In genomic region chr5:131459216-131459615, GRCh38 we compare ENCODE assay signal across 12 cellular contexts.
A peak's percentile ranks its signal among the peaks of the same experiment; 100 is the strongest.
DNase-seq lines count a peak whose midpoint lies in the region; ATAC-seq and TF ChIP-seq lines count a peak whose summit lies in the region.
"Had no signal": no experiment of that assay in that cellular context is flagged by ENCODE, and none has a peak within 500 bp of the region (broad histone marks: within the 10 kb centered on the region; RNA-seq: fewer than 3 reads in every experiment).

No MANE protein-coding gene starts in this region.

- intact Hi-C loops in CD4-positive, alpha-beta T cell (cut with DNase I, micrococcal nuclease) = no loop called here
- intact Hi-C loops in posterior cingulate gyrus (cut with DNase I) = no loop called here

- no peak overlapping the region for H3K27ac ChIP-seq in CD4-positive, alpha-beta T cell (ENCODE audit: low read depth, low read length)
- no peak overlapping the region for H3K27ac ChIP-seq in caudate nucleus (ENCODE audit: low read depth, low read length)
- H3K27ac ChIP-seq: BLaER1 treated with 17β-estradiol and CSF1 and Interleukin-3, amounts not matched to agents 10 nM and 100 nM had no signal

- H3K27me3 ChIP-seq in CD4-positive, alpha-beta T cell (ENCODE audit: control insufficient read depth, insufficient read depth, low read length) = no peaks in the 10 kb centered on the region
- H3K27me3 ChIP-seq: BLaER1 treated with 17β-estradiol and CSF1 and Interleukin-3, amounts not matched to agents 10 nM and 100 nM had no signal

- CTCF ChIA-PET in CD4-positive, alpha-beta T cell (lab: Charles Lee) = no interaction called here

- POLR2A ChIA-PET in CD4-positive, alpha-beta T cell (lab: Charles Lee) = no interaction called here

- no peak overlapping the region for H3K4me3 Mint-ChIP-seq in CD4-positive, alpha-beta T cell
- H3K4me3 Mint-ChIP-seq in effector memory CD8-positive, alpha-beta T cell = no peak overlapping the region
- H3K4me3 Mint-ChIP-seq: B cell had no signal

- no peak for DNase-seq in CD4-positive, alpha-beta T cell
- DNase-seq in amniotic epithelial cell (ENCODE audit: low read depth) (peak; percentile 25), posterior cingulate gyrus (no peak), caudate nucleus (lab: John Stamatoyannopoulos, UW) (no peak)
- DNase-seq in effector memory CD8-positive, alpha-beta T cell = no peak
- DNase-seq: Caco-2, GOT3, H7, IMR-90 had no signal

- H3K27ac Mint-ChIP-seq in CD4-positive, alpha-beta T cell = peak overlapping the region; percentile 26
- peak overlapping the region; percentile 13 to 65 for H3K27ac Mint-ChIP-seq in effector memory CD8-positive, alpha-beta T cell
- H3K27ac Mint-ChIP-seq: B cell had no signal

- H3K4me1 Mint-ChIP-seq in CD4-positive, alpha-beta T cell (ENCODE audit: low read depth) = peaks cover 59% of the 10 kb centered on the region
- peaks cover 5 to 9% of the 10 kb centered on the region in 2 donors for H3K4me1 Mint-ChIP-seq in effector memory CD8-positive, alpha-beta T cell (ENCODE audit: low read depth in 2 of 2)

- H3K36me3 Mint-ChIP-seq in CD4-positive, alpha-beta T cell (ENCODE audit: low read depth) = peaks cover 95% of the 10 kb centered on the region
- H3K36me3 Mint-ChIP-seq in effector memory CD8-positive, alpha-beta T cell (ENCODE audit: insufficient read depth) = peaks cover 43% of the 10 kb centered on the region

- TF ChIP-seq CTCF in CD4-positive, alpha-beta T cell (IDR thresholded peaks at IDR 0.05) = no peak

- H3K9me3 Mint-ChIP-seq in CD4-positive, alpha-beta T cell = no peaks in the 10 kb centered on the region
- no peaks in the 10 kb centered on the region for H3K9me3 Mint-ChIP-seq in effector memory CD8-positive, alpha-beta T cell

- H3K27me3 Mint-ChIP-seq in CD4-positive, alpha-beta T cell = no peaks in the 10 kb centered on the region
- H3K27me3 Mint-ChIP-seq in effector memory CD8-positive, alpha-beta T cell = no peaks in the 10 kb centered on the region
- H3K27me3 Mint-ChIP-seq: B cell had no signal

- H3K9me3 ChIP-seq in CD4-positive, alpha-beta T cell (ENCODE audit: control insufficient read depth, low read length) = no peaks in the 10 kb centered on the region
- H3K9me3 ChIP-seq: Caco-2 had no signal

- no peak for ATAC-seq in CD4-positive, alpha-beta T cell (ENCODE audit: poor library complexity)
- no peak for ATAC-seq in effector memory CD8-positive, alpha-beta T cell (replicated peaks)
- ATAC-seq in GM21786 (IDR thresholded peaks at IDR 0.05; ENCODE audit: unreplicated experiment) = no peak
